28 cellular contexts compared by ENCODE assay signal in the genomic region with DNA sequence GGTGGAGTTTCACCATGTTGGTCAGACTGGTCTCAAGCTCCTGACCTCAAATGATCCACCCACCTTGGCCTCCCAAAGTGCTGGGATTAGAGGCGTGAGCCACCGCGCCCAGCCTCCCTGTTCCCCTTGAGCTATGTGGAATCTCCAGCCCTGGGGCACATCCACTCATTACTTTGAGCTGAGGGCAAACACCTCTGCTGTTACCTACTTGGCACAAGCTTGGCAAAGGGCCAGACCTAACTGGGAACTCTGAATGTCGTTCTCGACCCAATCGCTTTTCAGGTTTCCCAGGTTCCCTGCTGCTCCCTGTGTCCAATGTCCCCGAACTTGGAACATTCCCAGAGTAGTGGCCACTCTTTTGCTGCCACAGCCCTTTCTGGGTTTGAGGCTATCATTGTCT. TPM values are rescaled to one million over a fixed set of nuclear protein-coding genes. Genes with fewer than 3 reads are reported as not detected.
"Had no signal": no experiment of that assay in that cellular context is flagged by ENCODE, and none has a peak within 500 bp of the region (broad histone marks: within the 10 kb centered on the region; RNA-seq: fewer than 3 reads in every experiment).

No MANE protein-coding gene starts in this region.

- H3K4me3 Mint-ChIP-seq: activated CD4-positive, alpha-beta memory T cell treated with anti-CD3 and anti-CD28 coated beads, Interleukin-2, amount 10 ng/mL, durations not matched to agents 7 days and 5 days; activated CD4-positive, alpha-beta T cell treated with anti-CD3 and anti-CD28 coated beads, Interleukin-2, amount 10 ng/mL, durations not matched to agents 7 days and 5 days; activated T-cell treated with anti-CD3 and anti-CD28 coated beads, Interleukin-2, amount 50 U/mL, for 4 hours; activated T-helper 17 cell treated with anti-CD3 and anti-CD28 coated beads, Interleukin-2, amount 50 U/mL, for 72 hours; effector memory CD8-positive, alpha-beta T cell; natural killer cell; neural progenitor cell; stimulated activated effector memory CD8-positive, alpha-beta T cell treated with anti-CD3 and anti-CD28 coated beads, Interleukin-12 subunit alpha, Interleukin-12 subunit beta, amount 100 ng/mL, for 72 hours; stimulated activated naive CD8-positive, alpha-beta T cell treated with anti-CD3 and anti-CD28 coated beads, Interleukin-15, Interleukin-2, amounts not matched to agents 100 ng/mL and 50 ng/mL, for 24 hours had no signal

- DNase-seq: activated CD4-positive, alpha-beta memory T cell treated with anti-CD3 and anti-CD28 coated beads, Interleukin-2, amount 10 ng/mL, durations not matched to agents 7 days and 5 days; activated CD4-positive, alpha-beta T cell treated with anti-CD3 and anti-CD28 coated beads, Interleukin-2, amount 10 ng/mL, durations not matched to agents 7 days and 5 days; activated CD4-positive, CD25-positive, alpha-beta regulatory T cell treated with anti-CD3 and anti-CD28 coated beads, Interleukin-2, amount 50 U/mL, for 72 hours; activated CD8-positive, alpha-beta memory T cell treated with anti-CD3 and anti-CD28 coated beads, Interleukin-2, amount 50 U/mL, for 48 hours; activated gamma-delta T cell treated with Interleukin-2 at 50 U/mL for 16 hours; activated naive CD4-positive, alpha-beta T cell treated with anti-CD3 and anti-CD28 coated beads, Interleukin-2, amount 50 U/mL, for 16 hours; activated T-cell treated with anti-CD3 and anti-CD28 coated beads, Interleukin-2, amount 50 U/mL, for 4 hours; amniotic stem cell; caudate nucleus; cortex of kidney; effector memory CD8-positive, alpha-beta T cell; erythroblast; gastrocnemius medialis; glutamatergic neuron; islet precursor cell; left ventricle myocardium inferior; mesendoderm; natural killer cell; occipital lobe; right lobe of liver; stimulated activated CD4-positive, alpha-beta T cell treated with anti-CD3 and anti-CD28 coated beads, Interleukin-4, amount 100 ng/mL, for 24 hours; T1000; trophoblast cell; uterus had no signal

- H3K36me3 Mint-ChIP-seq: neural progenitor cell; stimulated activated effector memory CD8-positive, alpha-beta T cell treated with anti-CD3 and anti-CD28 coated beads, Interleukin-12 subunit alpha, Interleukin-12 subunit beta, amount 100 ng/mL, for 72 hours had no signal

- H3K4me1 Mint-ChIP-seq: activated CD4-positive, alpha-beta memory T cell treated with anti-CD3 and anti-CD28 coated beads, Interleukin-2, amount 10 ng/mL, durations not matched to agents 7 days and 5 days; activated CD4-positive, alpha-beta T cell treated with anti-CD3 and anti-CD28 coated beads, Interleukin-2, amount 10 ng/mL, durations not matched to agents 7 days and 5 days; activated T-helper 17 cell treated with anti-CD3 and anti-CD28 coated beads, Interleukin-2, amount 50 U/mL, for 72 hours; natural killer cell; neural progenitor cell; stimulated activated effector memory CD8-positive, alpha-beta T cell treated with anti-CD3 and anti-CD28 coated beads, Interleukin-12 subunit alpha, Interleukin-12 subunit beta, amount 100 ng/mL, for 72 hours had no signal

- H3K9me3 Mint-ChIP-seq: activated CD4-positive, alpha-beta memory T cell treated with anti-CD3 and anti-CD28 coated beads, Interleukin-2, amount 10 ng/mL, durations not matched to agents 7 days and 5 days; activated CD4-positive, alpha-beta T cell treated with anti-CD3 and anti-CD28 coated beads, Interleukin-2, amount 10 ng/mL, durations not matched to agents 7 days and 5 days; neural progenitor cell; stimulated activated effector memory CD8-positive, alpha-beta T cell treated with anti-CD3 and anti-CD28 coated beads, Interleukin-12 subunit alpha, Interleukin-12 subunit beta, amount 100 ng/mL, for 72 hours had no signal

- H3K27ac Mint-ChIP-seq: activated CD4-positive, alpha-beta memory T cell treated with anti-CD3 and anti-CD28 coated beads, Interleukin-2, amount 10 ng/mL, durations not matched to agents 7 days and 5 days; activated CD4-positive, alpha-beta T cell treated with anti-CD3 and anti-CD28 coated beads, Interleukin-2, amount 10 ng/mL, durations not matched to agents 7 days and 5 days; activated T-helper 17 cell treated with anti-CD3 and anti-CD28 coated beads, Interleukin-2, amount 50 U/mL, for 72 hours; effector memory CD8-positive, alpha-beta T cell; natural killer cell; neural progenitor cell; stimulated activated effector memory CD8-positive, alpha-beta T cell treated with anti-CD3 and anti-CD28 coated beads, Interleukin-12 subunit alpha, Interleukin-12 subunit beta, amount 100 ng/mL, for 72 hours; stimulated activated naive CD8-positive, alpha-beta T cell treated with anti-CD3 and anti-CD28 coated beads, Interleukin-15, Interleukin-2, amounts not matched to agents 100 ng/mL and 50 ng/mL, for 24 hours had no signal

RNA-seq across cellular contexts. Expression of a gene that starts 54.5 kb away (rescaled TPM):
- total RNA-seq: natural killer cell had no signal
